Comparison of ENCODE assay signal across 31 cellular contexts in the genomic region with DNA sequence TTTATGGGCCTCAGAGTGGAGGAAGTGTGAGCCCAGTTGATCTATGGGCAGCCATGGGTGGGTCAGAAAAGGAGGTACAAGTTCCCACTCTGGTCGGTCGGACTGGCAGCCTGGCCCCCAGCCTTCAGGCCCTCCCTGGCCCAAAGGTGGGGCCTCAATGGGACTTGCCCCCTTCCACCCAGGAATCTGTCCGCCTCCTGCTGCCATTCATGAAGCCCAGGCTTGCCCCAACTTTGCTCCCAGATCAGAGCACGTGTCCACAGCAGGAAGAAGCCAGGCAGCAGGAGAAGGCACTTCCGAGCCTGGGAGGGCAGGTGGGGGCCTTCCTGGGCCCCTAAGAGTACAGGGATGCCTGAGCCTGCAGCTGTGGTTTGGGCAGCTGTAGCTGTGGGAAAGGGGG.
"Had no signal": no experiment of that assay in that cellular context is flagged by ENCODE, and none has a peak within 500 bp of the region (broad histone marks: within the 10 kb centered on the region; RNA-seq: fewer than 3 reads in every experiment).

No MANE protein-coding gene starts in this region.

- H3K9me3 ChIP-seq: adrenal gland, body of pancreas, breast epithelium had no signal

- H3K4me2 ChIP-seq: KMS-11 had no signal

- H3K36me3 ChIP-seq: adrenal gland, breast epithelium, Peyer's patch had no signal

- ATAC-seq: activated CD4-positive, alpha-beta T cell treated with anti-CD3 and anti-CD28 coated beads for 36 hours; activated CD4-positive, CD25-positive, alpha-beta regulatory T cell treated with anti-CD3 and anti-CD28 coated beads, Interleukin-2, amount 50 U/mL, for 24 hours; activated CD8-positive, alpha-beta T cell treated with anti-CD3 and anti-CD28 coated beads, Interleukin-2, amount 10 ng/mL, durations not matched to agents 7 days and 5 days; body of pancreas; PC-3; WTC11 had no signal

- H3K27me3 Mint-ChIP-seq: activated CD4-positive, alpha-beta T cell treated with anti-CD3 and anti-CD28 coated beads for 36 hours; activated CD4-positive, alpha-beta T cell treated with anti-CD3 and anti-CD28 coated beads, Interleukin-2, amount 10 ng/mL, durations not matched to agents 7 days and 5 days; activated naive CD4-positive, alpha-beta T cell treated with anti-CD3 and anti-CD28 coated beads, Interleukin-2, amount 50 U/mL, for 24 hours; activated naive CD8-positive, alpha-beta T cell treated with anti-CD3 and anti-CD28 coated beads, Interleukin-2, amount 10 ng/mL, durations not matched to agents 7 days and 5 days; activated T-cell treated with anti-CD3 and anti-CD28 coated beads, Interleukin-2, amount 50 U/mL, for 24 hours had no signal

- H3K9me3 Mint-ChIP-seq: activated naive CD4-positive, alpha-beta T cell treated with anti-CD3 and anti-CD28 coated beads, Interleukin-2, amount 50 U/mL, for 24 hours; WTC11 had no signal

- DNase-seq: activated CD4-positive, alpha-beta T cell treated with anti-CD3 and anti-CD28 coated beads for 36 hours; activated CD4-positive, alpha-beta T cell treated with anti-CD3 and anti-CD28 coated beads, Interleukin-2, amount 10 ng/mL, durations not matched to agents 7 days and 5 days; activated CD4-positive, alpha-beta T cell treated with anti-CD3 and anti-CD28 coated beads, Interleukin-2, amount 50 U/mL, for 48 hours; activated CD8-positive, alpha-beta T cell treated with anti-CD3 and anti-CD28 coated beads, Interleukin-2, amount 10 ng/mL, durations not matched to agents 7 days and 5 days; activated gamma-delta T cell; activated naive CD4-positive, alpha-beta T cell treated with Interleukin-2 at 50 U/mL for 16 hours; activated naive CD8-positive, alpha-beta T cell treated with anti-CD3 and anti-CD28 coated beads, Interleukin-2, amount 10 ng/mL, durations not matched to agents 7 days and 5 days; activated T-cell treated with anti-CD3 and anti-CD28 coated beads, Interleukin-2, amount 50 U/mL, for 24 hours; adrenal gland; body of pancreas; MM.1S; MV-4-11; NCI-H1092; NCI-H1436 treated with DMSO at 0.1 percent for 48 hours; NCI-H1694 treated with DMSO at 0.1 percent for 48 hours; NCI-H2029; NCI-H345; NCI-H524 treated with DMSO at 0.1 percent for 48 hours; NK-92 treated with Interleukin-12 subunit alpha and Interleukin-12 subunit beta, amount 100 ng/mL, for 24 hours; PC-3; Peyer's patch; Right ventricle myocardium superior; SW 1271; T-helper 1 cell; T1000 had no signal

- H3K4me3 Mint-ChIP-seq: activated CD4-positive, alpha-beta T cell treated with anti-CD3 and anti-CD28 coated beads for 36 hours; activated CD4-positive, alpha-beta T cell treated with anti-CD3 and anti-CD28 coated beads, Interleukin-2, amount 10 ng/mL, durations not matched to agents 7 days and 5 days; activated CD8-positive, alpha-beta T cell treated with anti-CD3 and anti-CD28 coated beads, Interleukin-2, amount 10 ng/mL, durations not matched to agents 7 days and 5 days; activated naive CD4-positive, alpha-beta T cell treated with anti-CD3 and anti-CD28 coated beads, Interleukin-2, amount 50 U/mL, for 24 hours; activated naive CD8-positive, alpha-beta T cell treated with anti-CD3 and anti-CD28 coated beads, Interleukin-2, amount 10 ng/mL, durations not matched to agents 7 days and 5 days; activated T-cell treated with anti-CD3 and anti-CD28 coated beads, Interleukin-2, amount 50 U/mL, for 24 hours; WTC11 had no signal

- H3K4me3 ChIP-seq: adrenal gland, body of pancreas, breast epithelium, Peyer's patch had no signal

- H3K27me3 ChIP-seq: adrenal gland, breast epithelium, Peyer's patch had no signal

- H3K9ac ChIP-seq: KMS-11 had no signal

- H3K27ac ChIP-seq: adrenal gland, body of pancreas, breast epithelium, KMS-11, Peyer's patch had no signal

- H3K36me3 Mint-ChIP-seq: activated naive CD4-positive, alpha-beta T cell treated with anti-CD3 and anti-CD28 coated beads, Interleukin-2, amount 50 U/mL, for 24 hours; WTC11 had no signal

- H3K27ac Mint-ChIP-seq: activated CD4-positive, alpha-beta T cell treated with anti-CD3 and anti-CD28 coated beads for 36 hours; activated CD8-positive, alpha-beta T cell treated with anti-CD3 and anti-CD28 coated beads, Interleukin-2, amount 10 ng/mL, durations not matched to agents 7 days and 5 days; activated naive CD4-positive, alpha-beta T cell treated with anti-CD3 and anti-CD28 coated beads, Interleukin-2, amount 50 U/mL, for 24 hours; activated T-cell treated with anti-CD3 and anti-CD28 coated beads, Interleukin-2, amount 50 U/mL, for 24 hours; activated T-helper 2 cell treated with anti-CD3 and anti-CD28 coated beads, Interferon-gamma antibody, Interleukin-2, Interleukin-4, amounts not matched to agents 10 μg/mL and 5 μg/mL and 100 μg/mL, durations not matched to agents 14 hours and 24 hours and 36 hours; WTC11 had no signal
